Comparison of ENCODE assay signal across 1 cellular context in the genomic region with DNA sequence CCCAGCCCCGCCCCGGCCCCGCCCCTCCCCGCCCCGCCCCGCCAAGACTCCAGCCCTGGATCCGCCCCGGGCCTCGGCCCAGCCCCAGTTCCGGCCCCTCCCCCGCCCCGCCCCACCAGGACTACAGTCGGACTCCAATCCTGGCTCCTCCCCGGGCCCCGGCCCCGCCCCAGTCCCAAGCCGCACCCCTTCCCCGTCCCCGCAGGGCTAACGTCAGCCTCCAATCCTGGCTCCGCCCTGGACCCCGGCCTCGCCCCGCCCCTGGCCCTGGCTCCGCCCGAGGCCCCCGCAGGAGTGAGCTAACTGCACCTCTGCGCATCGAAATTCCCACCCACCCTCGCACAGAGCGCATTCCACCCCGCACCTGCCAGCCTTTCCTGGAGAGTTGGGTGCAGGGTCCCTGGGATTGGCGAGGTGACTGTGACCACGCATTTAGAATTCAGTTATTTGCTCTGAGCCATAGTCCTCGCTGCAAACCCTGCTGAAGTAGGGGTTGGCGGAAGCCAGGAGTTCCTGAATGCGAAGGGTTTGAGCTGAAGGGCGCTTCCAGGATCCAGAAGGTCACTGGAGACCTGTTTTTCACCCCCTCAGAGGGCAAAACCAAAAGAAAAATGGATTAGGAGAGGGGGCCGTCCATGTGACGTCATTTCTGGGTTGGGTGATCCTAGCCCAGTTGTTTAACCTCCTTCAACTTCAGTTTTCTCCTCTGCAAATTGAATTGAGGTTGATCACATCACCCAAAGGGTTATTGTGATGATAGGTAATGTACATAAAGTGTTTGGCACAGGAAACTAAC.
A peak's percentile ranks its signal among the peaks of the same experiment; 100 is the strongest.
TF ChIP-seq lines count a peak whose summit lies in the region.

No MANE protein-coding gene starts in this region.

TF ChIP-seq in GM23338, 12 proteins besides CTCF, POLR2A, EP300 and RAD21 (continued from another document):
- TF ChIP-seq, protein P1, sequence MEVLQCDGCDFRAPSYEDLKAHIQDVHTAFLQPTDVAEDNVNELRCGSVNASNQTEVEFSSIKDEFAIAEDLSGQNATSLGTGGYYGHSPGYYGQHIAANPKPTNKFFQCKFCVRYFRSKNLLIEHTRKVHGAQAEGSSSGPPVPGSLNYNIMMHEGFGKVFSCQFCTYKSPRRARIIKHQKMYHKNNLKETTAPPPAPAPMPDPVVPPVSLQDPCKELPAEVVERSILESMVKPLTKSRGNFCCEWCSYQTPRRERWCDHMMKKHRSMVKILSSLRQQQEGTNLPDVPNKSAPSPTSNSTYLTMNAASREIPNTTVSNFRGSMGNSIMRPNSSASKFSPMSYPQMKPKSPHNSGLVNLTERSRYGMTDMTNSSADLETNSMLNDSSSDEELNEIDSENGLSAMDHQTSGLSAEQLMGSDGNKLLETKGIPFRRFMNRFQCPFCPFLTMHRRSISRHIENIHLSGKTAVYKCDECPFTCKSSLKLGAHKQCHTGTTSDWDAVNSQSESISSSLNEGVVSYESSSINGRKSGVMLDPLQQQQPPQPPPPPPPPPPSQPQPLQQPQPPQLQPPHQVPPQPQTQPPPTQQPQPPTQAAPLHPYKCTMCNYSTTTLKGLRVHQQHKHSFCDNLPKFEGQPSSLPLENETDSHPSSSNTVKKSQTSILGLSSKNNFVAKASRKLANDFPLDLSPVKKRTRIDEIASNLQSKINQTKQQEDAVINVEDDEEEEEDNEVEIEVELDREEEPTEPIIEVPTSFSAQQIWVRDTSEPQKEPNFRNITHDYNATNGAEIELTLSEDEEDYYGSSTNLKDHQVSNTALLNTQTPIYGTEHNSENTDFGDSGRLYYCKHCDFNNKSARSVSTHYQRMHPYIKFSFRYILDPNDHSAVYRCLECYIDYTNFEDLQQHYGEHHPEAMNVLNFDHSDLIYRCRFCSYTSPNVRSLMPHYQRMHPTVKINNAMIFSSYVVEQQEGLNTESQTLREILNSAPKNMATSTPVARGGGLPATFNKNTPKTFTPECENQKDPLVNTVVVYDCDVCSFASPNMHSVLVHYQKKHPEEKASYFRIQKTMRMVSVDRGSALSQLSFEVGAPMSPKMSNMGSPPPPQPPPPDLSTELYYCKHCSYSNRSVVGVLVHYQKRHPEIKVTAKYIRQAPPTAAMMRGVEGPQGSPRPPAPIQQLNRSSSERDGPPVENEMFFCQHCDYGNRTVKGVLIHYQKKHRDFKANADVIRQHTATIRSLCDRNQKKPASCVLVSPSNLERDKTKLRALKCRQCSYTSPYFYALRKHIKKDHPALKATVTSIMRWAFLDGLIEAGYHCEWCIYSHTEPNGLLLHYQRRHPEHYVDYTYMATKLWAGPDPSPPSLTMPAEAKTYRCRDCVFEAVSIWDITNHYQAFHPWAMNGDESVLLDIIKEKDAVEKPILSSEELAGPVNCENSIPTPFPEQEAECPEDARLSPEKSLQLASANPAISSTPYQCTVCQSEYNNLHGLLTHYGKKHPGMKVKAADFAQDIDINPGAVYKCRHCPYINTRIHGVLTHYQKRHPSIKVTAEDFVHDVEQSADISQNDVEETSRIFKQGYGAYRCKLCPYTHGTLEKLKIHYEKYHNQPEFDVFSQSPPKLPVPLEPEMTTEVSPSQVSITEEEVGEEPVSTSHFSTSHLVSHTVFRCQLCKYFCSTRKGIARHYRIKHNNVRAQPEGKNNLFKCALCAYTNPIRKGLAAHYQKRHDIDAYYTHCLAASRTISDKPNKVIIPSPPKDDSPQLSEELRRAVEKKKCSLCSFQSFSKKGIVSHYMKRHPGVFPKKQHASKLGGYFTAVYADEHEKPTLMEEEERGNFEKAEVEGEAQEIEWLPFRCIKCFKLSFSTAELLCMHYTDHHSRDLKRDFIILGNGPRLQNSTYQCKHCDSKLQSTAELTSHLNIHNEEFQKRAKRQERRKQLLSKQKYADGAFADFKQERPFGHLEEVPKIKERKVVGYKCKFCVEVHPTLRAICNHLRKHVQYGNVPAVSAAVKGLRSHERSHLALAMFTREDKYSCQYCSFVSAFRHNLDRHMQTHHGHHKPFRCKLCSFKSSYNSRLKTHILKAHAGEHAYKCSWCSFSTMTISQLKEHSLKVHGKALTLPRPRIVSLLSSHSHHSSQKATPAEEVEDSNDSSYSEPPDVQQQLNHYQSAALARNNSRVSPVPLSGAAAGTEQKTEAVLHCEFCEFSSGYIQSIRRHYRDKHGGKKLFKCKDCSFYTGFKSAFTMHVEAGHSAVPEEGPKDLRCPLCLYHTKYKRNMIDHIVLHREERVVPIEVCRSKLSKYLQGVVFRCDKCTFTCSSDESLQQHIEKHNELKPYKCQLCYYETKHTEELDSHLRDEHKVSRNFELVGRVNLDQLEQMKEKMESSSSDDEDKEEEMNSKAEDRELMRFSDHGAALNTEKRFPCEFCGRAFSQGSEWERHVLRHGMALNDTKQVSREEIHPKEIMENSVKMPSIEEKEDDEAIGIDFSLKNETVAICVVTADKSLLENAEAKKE (CRISPR knock-in tag; IDR thresholded peaks at IDR 0.05), result no peak
- TF ChIP-seq POLR2AphosphoS5 (IDR thresholded peaks at IDR 0.05; ENCODE audit: low read depth) (peak; percentile 59), EZH2phosphoT487 (IDR thresholded peaks at IDR 0.05; ENCODE audit: unreplicated experiment) (no peak), NANOG (IDR thresholded peaks at IDR 0.05; ENCODE audit: borderline replicate concordance) (no peak), EZH2 (IDR thresholded peaks at IDR 0.05; ENCODE audit: low read depth, unreplicated experiment) (no peak), REST (IDR thresholded peaks at IDR 0.05; ENCODE audit: unreplicated experiment) (no peak), JUNB (IDR thresholded peaks at IDR 0.05; ENCODE audit: unreplicated experiment) (no peak)
